26 cellular contexts compared by ENCODE assay signal in the genomic region with DNA sequence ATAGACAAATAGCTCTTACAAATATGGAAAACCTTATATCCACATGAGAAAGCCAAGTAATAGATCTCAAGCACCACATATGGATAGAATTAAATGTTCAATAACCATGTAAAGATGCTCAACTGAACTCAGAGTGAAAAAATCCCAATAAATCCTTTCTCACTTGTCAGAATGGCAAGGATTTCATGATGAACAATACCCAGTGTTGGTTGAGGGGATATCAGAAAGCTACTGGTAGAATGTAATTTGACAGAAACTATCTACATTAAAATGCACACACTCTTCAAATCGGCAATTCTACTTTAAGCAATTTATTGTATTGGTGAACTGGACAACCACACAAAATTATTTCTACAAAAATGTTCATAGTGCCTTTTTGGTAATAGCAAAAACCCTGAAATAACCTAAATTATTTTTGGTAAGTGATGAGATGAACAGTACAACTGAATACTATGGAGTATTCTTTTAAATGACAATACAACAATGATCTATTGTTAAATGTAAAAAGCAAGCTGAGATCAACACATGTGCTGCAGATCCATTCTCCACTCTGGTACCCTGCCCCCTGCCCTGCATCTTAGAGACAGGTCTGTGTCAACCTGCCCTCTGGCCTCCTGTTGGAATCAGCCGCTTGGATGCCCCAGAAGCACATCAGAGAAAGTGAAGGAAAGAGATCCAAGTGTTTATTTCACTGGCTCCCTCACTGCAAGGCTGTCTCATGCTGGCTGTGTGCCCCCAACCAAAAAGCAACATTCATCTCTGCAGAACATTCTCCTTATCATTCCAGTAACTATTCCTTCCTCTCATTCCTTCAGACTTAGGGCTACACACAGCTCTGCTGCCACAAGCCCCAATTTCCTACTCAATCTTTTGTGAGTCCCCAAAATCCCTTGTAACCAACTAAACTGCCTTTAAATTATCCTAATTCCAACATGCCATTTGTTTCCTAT.
DNase-seq lines count a peak whose midpoint lies in the region; ATAC-seq, FAIRE-seq and TF ChIP-seq lines count a peak whose summit lies in the region.
"Had no signal": no experiment of that assay in that cellular context is flagged by ENCODE, and none has a peak within 500 bp of the region (broad histone marks: within the 10 kb centered on the region; RNA-seq: fewer than 3 reads in every experiment).

No MANE protein-coding gene starts in this region.

- H3K9me3 ChIP-seq in H1 (ENCODE audit: insufficient read depth in 2 of 2, low read depth in 1 of 2, low read length in 1 of 2) (no peaks in the 10 kb centered on the region), thyroid gland (no peaks in the 10 kb centered on the region)
- H3K9me3 ChIP-seq: BE2C, HAP-1 had no signal

- no peak overlapping the region for H3K9ac ChIP-seq in H1 (replicated peaks in 1 of 4; ENCODE audit: extremely low read depth in 1 of 4, low read depth in 3 of 4, low read length in 3 of 4)

- no peaks in the 10 kb centered on the region for H3K79me2 ChIP-seq in H1 (ENCODE audit: control insufficient read depth in 1 of 2, insufficient read depth in 2 of 2, low read length in 2 of 2)

- no peaks in the 10 kb centered on the region for H3K4me1 ChIP-seq in H1 (replicated peaks in 1 of 4; ENCODE audit: control insufficient read depth in 3 of 4, insufficient read depth in 4 of 4, low read length in 3 of 4)
- no peaks in the 10 kb centered on the region for H3K4me1 ChIP-seq in thyroid gland
- H3K4me1 ChIP-seq: A549, BE2C had no signal

- FAIRE-seq in H1 (lab: Jason Lieb, UNC): no peak
- FAIRE-seq: A549, HepG2 had no signal

- TF ChIP-seq EP300 in H1 (IDR thresholded peaks at IDR 0.05; ENCODE audit: borderline replicate concordance in 1 of 2, low read depth in 2 of 2, low read length in 2 of 2): no peak

- no peaks in the 10 kb centered on the region for H3K4me1 Mint-ChIP-seq in effector memory CD8-positive, alpha-beta T cell (ENCODE audit: low read depth in 2 of 2)

- POLR2A ChIA-PET in H1 (lab: Charles Lee; ENCODE audit: partially characterized antibody): no interaction called here

- H2AFZ ChIP-seq in H1 (ENCODE audit: low read length): peak overlapping the region; percentile 21; the same call in 1 of the 2 replicates

- H3K4ac ChIP-seq in H1 (replicated peaks; ENCODE audit: insufficient read length, low read depth, low read length): no peak overlapping the region

- no peak overlapping the region for H2BK12ac ChIP-seq in H1 (ENCODE audit: low read depth, low read length)

- no peak overlapping the region for H2BK5ac ChIP-seq in H1 (ENCODE audit: low read depth, low read length)

- no peak overlapping the region for H4K8ac ChIP-seq in H1 (ENCODE audit: extremely low read depth, insufficient read depth, low read length)

- H4K5ac ChIP-seq in H1 (ENCODE audit: insufficient read length, low read depth, low read length): no peak overlapping the region

- no peak overlapping the region for H3K4me2 ChIP-seq in H1 (ENCODE audit: insufficient read depth in 1 of 2, low read depth in 2 of 2, low read length in 2 of 2)
- H3K4me2 ChIP-seq: A549 had no signal

- WGBS in H1 (ENCODE audit: extremely low coverage in 1 of 2, insufficient coverage in 1 of 2, insufficient read length in 1 of 2, insufficient replicate concordance in 2 of 2, low coverage in 1 of 2, low lambda C conversion rate in 2 of 2, missing lambda C conversion rate in 1 of 2), 2 experiments: 94% methylated on average over 2 of the region's 2 CpGs; no CpG with 5 or more reads in 1 of the 2 experiments
- 56 to 59% methylated on average over 2 of the region's 2 CpGs for WGBS in thyroid gland, 2 donors

- TF ChIP-seq POLR2A in H1 (IDR thresholded peaks at IDR 0.05; ENCODE audit: control extremely low read depth in 1 of 2, low read depth in 2 of 2, low read length in 2 of 2) (no peak), thyroid gland (IDR thresholded peaks at IDR 0.05) (no peak)

- no peaks in the 10 kb centered on the region for H3K36me3 Mint-ChIP-seq in effector memory CD8-positive, alpha-beta T cell (ENCODE audit: insufficient read depth)

- H2BK20ac ChIP-seq in H1 (ENCODE audit: low read length): no peak overlapping the region

- H2BK120ac ChIP-seq in H1 (replicated peaks; ENCODE audit: low read depth, low read length): no peak overlapping the region

- intact Hi-C loops in thyroid gland (cut with DNase I): no loop called here

- H3K36me3 ChIP-seq in H1 (ENCODE audit: control insufficient read depth in 2 of 4, insufficient read depth in 4 of 4, low read length in 3 of 4) (no peaks in the 10 kb centered on the region), thyroid gland (no peaks in the 10 kb centered on the region)
- H3K36me3 ChIP-seq: BE2C, HAP-1 had no signal

- H3K27ac Mint-ChIP-seq in effector memory CD8-positive, alpha-beta T cell: no peak overlapping the region

- H4K20me1 ChIP-seq in H1 (replicated peaks in 1 of 2; ENCODE audit: control insufficient read depth in 1 of 2, insufficient read depth in 2 of 2, low read length in 2 of 2): no peaks in the 10 kb centered on the region

- no peak for TF ChIP-seq RAD21 in H1 (IDR thresholded peaks at IDR 0.05 in 1 of 2, conservative IDR thresholded peaks at IDR 0.05 in 1 of 2; ENCODE audit: low read depth in 2 of 2, low read length in 2 of 2)

- H3K9me3 Mint-ChIP-seq in effector memory CD8-positive, alpha-beta T cell: no peaks in the 10 kb centered on the region

- no peak overlapping the region for H3K56ac ChIP-seq in H1 (replicated peaks; ENCODE audit: insufficient read length, low read depth, low read length)

- H3K4me3 ChIP-seq in H1 (ENCODE audit: extremely low read depth in 1 of 4, insufficient read depth in 2 of 4, low read depth in 3 of 4, low read length in 4 of 4) (no peak overlapping the region), thyroid gland (replicated peaks in 1 of 3) (no peak overlapping the region)
- H3K4me3 ChIP-seq: A549, HAP-1 had no signal

- no peak overlapping the region for H3K23ac ChIP-seq in H1 (ENCODE audit: insufficient read length)

- H3K27me3 Mint-ChIP-seq in effector memory CD8-positive, alpha-beta T cell: peaks cover 5 to 25% of the 10 kb centered on the region in 2 donors

- CTCF ChIA-PET in H1 (lab: Charles Lee; ENCODE audit: partially characterized antibody): interaction anchor here (0.7 to 1.2 kb wide), 3 partner anchors 15 to 172 kb away, joined by 3 to 4 read pairs (median 3); no protein-coding TSS in a partner anchor

- no peak overlapping the region for H2AK5ac ChIP-seq in H1 (ENCODE audit: low read depth, low read length)

- DNase-seq in H1 (ENCODE audit: low read depth in 1 of 2, low spot score in 2 of 2) (no peak), substantia nigra (lab: John Stamatoyannopoulos, UW) (peak in 30 of 49 donors; percentile 2 to 53 (median 11)), SKM-1 (lab: John Stamatoyannopoulos, UW; ENCODE audit: unreplicated experiment) (no peak), thyroid gland (no peak)
- no peak for DNase-seq in effector memory CD8-positive, alpha-beta T cell
- DNase-seq: BE2C; EL; GF-D8; KG1; NCI-H1092 treated with DMSO at 0.1 percent for 48 hours; NCI-H146; NCI-H2029; NCI-H2171; NCI-H345; NCI-H524; NCI-H774; NK-92 treated with Interleukin-12 subunit alpha and Interleukin-12 subunit beta, amount 100 ng/mL, for 24 hours; SIG-M5 had no signal

- no peaks in the 10 kb centered on the region for H3K79me1 ChIP-seq in H1 (ENCODE audit: low read depth, low read length)

- H2BK15ac ChIP-seq in H1 (ENCODE audit: low read length): no peak overlapping the region

- ATAC-seq in effector memory CD8-positive, alpha-beta T cell (replicated peaks): no peak
- no peak for ATAC-seq in GM19397 (IDR thresholded peaks at IDR 0.05; ENCODE audit: unreplicated experiment)
- ATAC-seq: A549, HepG2, Panc1 had no signal

- no peak overlapping the region for H4K91ac ChIP-seq in H1 (replicated peaks; ENCODE audit: insufficient read length, low read length)

- no peaks in the 10 kb centered on the region; the same call in 1 of the 2 replicates for H3K23me2 ChIP-seq in H1 (ENCODE audit: low read depth, low read length)

- H3K14ac ChIP-seq in H1 (ENCODE audit: insufficient read length): no peak overlapping the region

- no peak overlapping the region for H3K4me3 Mint-ChIP-seq in effector memory CD8-positive, alpha-beta T cell

- H3K27ac ChIP-seq in angular gyrus (ENCODE audit: low read depth, low read length): peak overlapping the region; percentile 93
- no peak overlapping the region for H3K27ac ChIP-seq in H1 (ENCODE audit: low read depth, low read length)
- H3K27ac ChIP-seq in layer of hippocampus (ENCODE audit: low read depth, low read length): peak overlapping the region; percentile 84
- H3K27ac ChIP-seq in substantia nigra (ENCODE audit: low read depth, low read length, poor library complexity, severe bottlenecking): peak overlapping the region; percentile 80
- no peak overlapping the region for H3K27ac ChIP-seq in thyroid gland
- H3K27ac ChIP-seq: A549, HL-60 had no signal

- no peak for TF ChIP-seq CTCF in H1 (IDR thresholded peaks at IDR 0.05; ENCODE audit: control extremely low read depth in 1 of 3, insufficient read depth in 1 of 3, low read depth in 1 of 3, low read length in 3 of 3)
- TF ChIP-seq CTCF in thyroid gland (IDR thresholded peaks at IDR 0.05): no peak

- H3K27me3 ChIP-seq in H1 (replicated peaks in 1 of 4; ENCODE audit: control insufficient read depth in 3 of 4, extremely low read depth in 1 of 4, insufficient read depth in 3 of 4, low read length in 3 of 4): no peaks in the 10 kb centered on the region
- no peaks in the 10 kb centered on the region for H3K27me3 ChIP-seq in layer of hippocampus (ENCODE audit: control insufficient read depth, insufficient read depth, low read length)
- no peaks in the 10 kb centered on the region for H3K27me3 ChIP-seq in thyroid gland
- H3K27me3 ChIP-seq: BE2C had no signal

- H3K18ac ChIP-seq in H1 (ENCODE audit: extremely low read depth, low read length): no peak overlapping the region

TF ChIP-seq in H1, 55 proteins besides CTCF, POLR2A, EP300 and RAD21 (continues in another document):
- no peak for TF ChIP-seq SIRT6 (IDR thresholded peaks at IDR 0.05; ENCODE audit: low read length)
- TF ChIP-seq ZNF274 (IDR thresholded peaks at IDR 0.05; ENCODE audit: borderline replicate concordance, extremely low read depth, low read length): no peak
- no peak for TF ChIP-seq TAF1 (IDR thresholded peaks at IDR 0.05; ENCODE audit: low read depth, low read length)
- TF ChIP-seq JUND (IDR thresholded peaks at IDR 0.05; ENCODE audit: low read length): no peak
- TF ChIP-seq CHD1 (IDR thresholded peaks at IDR 0.05; ENCODE audit: low read depth, low read length): no peak
- TF ChIP-seq SRF (IDR thresholded peaks at IDR 0.05; ENCODE audit: low read depth, low read length): no peak
- no peak for TF ChIP-seq RFX5 (IDR thresholded peaks at IDR 0.05; ENCODE audit: borderline replicate concordance, low read depth, low read length)
- TF ChIP-seq CREB1 (IDR thresholded peaks at IDR 0.05): no peak
- no peak for TF ChIP-seq CHD2 (IDR thresholded peaks at IDR 0.05; ENCODE audit: low read length)
- no peak for TF ChIP-seq BRCA1 (IDR thresholded peaks at IDR 0.05; ENCODE audit: low read depth, low read length)
- TF ChIP-seq KDM1A (IDR thresholded peaks at IDR 0.05; ENCODE audit: borderline replicate concordance, low read length): no peak
- TF ChIP-seq SP2 (IDR thresholded peaks at IDR 0.05; ENCODE audit: low read length): no peak

Comparison
In these comparisons a context has a peak if more than half of its experiments do, and no peak if none do; other contexts are left out.
1. H3K27ac ChIP-seq: peak in angular gyrus (single experiment), layer of hippocampus (single experiment) and substantia nigra (single experiment); none in H1 (single experiment) and thyroid gland (0 of 3).
2. DNase-seq: peak in substantia nigra (30 of 49); none in H1 (0 of 2), effector memory CD8-positive, alpha-beta T cell (0 of 3), SKM-1 (single experiment) and thyroid gland (0 of 2).